Comparison of ENCODE assay signal across 33 cellular contexts in genomic region chr19:35370722-35371121, GRCh38. TPM values are rescaled to one million over a fixed set of nuclear protein-coding genes. Genes with fewer than 3 reads are reported as not detected.
"Had no signal": no experiment of that assay in that cellular context is flagged by ENCODE, and none has a peak within 500 bp of the region (broad histone marks: within the 10 kb centered on the region; RNA-seq: fewer than 3 reads in every experiment).

Gene GPR42, plus strand, starts transcription at chr19:35371068. Its CDS starts 292 bp downstream, at chr19:35371360.

- H3K36me3 Mint-ChIP-seq: mesothelial cell of epicardium; naive B cell; natural killer cell; neural progenitor cell; stimulated activated naive B cell treated with anti-CD40 and anti-IgM and Interleukin-4, amounts not matched to agents 10 μg/mL and 1 μg/mL and 100 μg/mL, for 72 hours had no signal

- H2AFZ ChIP-seq: hepatocyte, neural progenitor cell had no signal

- H3K9ac ChIP-seq: neural progenitor cell had no signal

- H3K4me3 ChIP-seq: hepatocyte, left ventricle myocardium inferior, lung, neural progenitor cell, ovary, right atrium auricular region, right lobe of liver, smooth muscle cell, stomach, testis, thyroid gland, transverse colon, upper lobe of left lung had no signal

- H3K79me2 ChIP-seq: hepatocyte had no signal

- H3K4me1 Mint-ChIP-seq: mesothelial cell of epicardium, natural killer cell, neural progenitor cell had no signal

- H3K36me3 ChIP-seq: left ventricle myocardium inferior, neural progenitor cell, neutrophil, ovary, right atrium auricular region, right lobe of liver, stomach, thyroid gland, transverse colon, upper lobe of left lung had no signal

- H3K27ac Mint-ChIP-seq: mesothelial cell of epicardium; naive B cell; natural killer cell; nephron progenitor cell; neural progenitor cell; progenitor cell of endocrine pancreas; stimulated activated naive B cell treated with anti-CD40 and anti-IgM and Interleukin-4, amounts not matched to agents 10 μg/mL and 1 μg/mL and 100 μg/mL, for 72 hours had no signal

- H3K4me2 ChIP-seq: hepatocyte, neural progenitor cell, smooth muscle cell had no signal

- H3K4me3 Mint-ChIP-seq: mesothelial cell of epicardium; naive B cell; natural killer cell; nephron progenitor cell; neural progenitor cell; stimulated activated naive B cell treated with anti-CD40 and anti-IgM and Interleukin-4, amounts not matched to agents 10 μg/mL and 1 μg/mL and 100 μg/mL, for 72 hours had no signal

- H3K9me3 Mint-ChIP-seq: mesothelial cell of epicardium, natural killer cell had no signal

- H3K27me3 ChIP-seq: hepatocyte, neural progenitor cell, ovary, right atrium auricular region, right lobe of liver, stomach, testis, thyroid gland, transverse colon, upper lobe of left lung had no signal

- ATAC-seq: natural killer cell; right lobe of liver; stimulated activated naive B cell treated with anti-CD40 and anti-IgM and Interleukin-4, amounts not matched to agents 10 μg/mL and 1 μg/mL and 100 μg/mL, for 72 hours; stimulated activated naive CD8-positive, alpha-beta T cell treated with anti-CD3 and anti-CD28 coated beads, Interleukin-15, Interleukin-2, amounts not matched to agents 100 U/mL and 50 U/mL, for 24 hours had no signal

- H3K4me1 ChIP-seq: left ventricle myocardium inferior, neural progenitor cell, right atrium auricular region, right lobe of liver, stomach, testis, transverse colon, upper lobe of left lung had no signal

- DNase-seq: islet precursor cell; left ventricle myocardium inferior; mesendoderm; naive B cell; natural killer cell; nephron progenitor cell; occipital lobe; ovary; right lobe of liver; stimulated activated CD4-positive, alpha-beta T cell treated with anti-CD3 and anti-CD28 coated beads, Interleukin-1b, Interleukin-23, amount 100 ng/mL, for 48 hours; stimulated activated CD4-positive, alpha-beta T cell treated with anti-CD3 and anti-CD28 coated beads, Interleukin-2, amount 100 ng/mL, for 48 hours; stimulated activated CD4-positive, alpha-beta T cell treated with anti-CD3 and anti-CD28 coated beads, Interleukin-4, amount 100 ng/mL, for 4 hours; stimulated activated CD8-positive, alpha-beta memory T cell treated with anti-CD3 and anti-CD28 coated beads, Interleukin-4, amount 100 ng/mL, for 48 hours; stimulated activated naive B cell treated with anti-CD40 and anti-IgM and Interleukin-4, amounts not matched to agents 10 μg/mL and 1 μg/mL and 100 μg/mL, for 72 hours; stimulated activated naive CD8-positive, alpha-beta T cell treated with anti-CD3 and anti-CD28 coated beads, Interleukin-15, Interleukin-2, amounts not matched to agents 100 U/mL and 50 U/mL, for 24 hours; stomach; testis; thyroid gland; transverse colon; upper lobe of left lung had no signal

- H3K27ac ChIP-seq: hepatocyte, left ventricle myocardium inferior, neural progenitor cell, neutrophil, ovary, right atrium auricular region, right lobe of liver, stomach, testis, thyroid gland, transverse colon, upper lobe of left lung had no signal

- H3K9me3 ChIP-seq: neutrophil, ovary, right atrium auricular region, right lobe of liver, stomach, testis, thyroid gland, transverse colon, upper lobe of left lung had no signal

RNA-seq across cellular contexts. Expression of gene GPR42, which starts in this region (rescaled TPM):
- total RNA-seq: hepatocyte, kidney epithelial cell, left ventricle myocardium inferior, lower leg skin, mesothelial cell of epicardium, occipital lobe, ovary, progenitor cell of endocrine pancreas, pulmonary artery endothelial cell, renal cortical epithelial cell, right atrium auricular region, right lobe of liver, skeletal muscle tissue, smooth muscle cell, stomach, testis, transverse colon had no signal
- polyA plus RNA-seq: hepatocyte, ovary, smooth muscle cell had no signal
